Comparison of ENCODE assay signal across 25 cellular contexts in the genomic region with DNA sequence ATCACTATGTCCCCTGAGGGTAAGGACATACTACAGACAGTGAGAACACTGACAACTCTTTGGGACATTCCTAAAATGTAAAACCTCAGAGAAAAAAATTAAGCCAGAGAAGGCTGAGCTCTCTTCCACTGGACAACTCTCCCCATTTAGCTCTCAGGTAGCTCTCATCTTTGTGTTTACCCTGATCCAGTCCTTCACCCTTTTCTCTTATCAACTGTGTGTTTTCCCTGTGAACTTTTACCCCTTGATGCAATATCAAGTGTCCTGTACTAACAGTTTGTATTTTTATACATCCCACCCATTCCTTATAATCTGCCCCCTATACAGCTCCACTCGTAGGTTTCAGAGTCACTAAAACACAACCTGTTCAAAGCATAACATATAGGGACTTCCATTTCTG.
DNase-seq lines count a peak whose midpoint lies in the region; ATAC-seq, FAIRE-seq and TF ChIP-seq lines count a peak whose summit lies in the region.
"Had no signal": no experiment of that assay in that cellular context is flagged by ENCODE, and none has a peak within 500 bp of the region (broad histone marks: within the 10 kb centered on the region; RNA-seq: fewer than 3 reads in every experiment).

No MANE protein-coding gene starts in this region.

- no peaks in the 10 kb centered on the region for H3K9me3 ChIP-seq in K562 (replicated peaks; ENCODE audit: control insufficient read depth, insufficient read depth, low read depth, low read length)
- H3K9me3 ChIP-seq in HepG2 (ENCODE audit: low read length), result no peaks in the 10 kb centered on the region
- no peaks in the 10 kb centered on the region for H3K9me3 ChIP-seq in right lobe of liver
- H3K9me3 ChIP-seq: A549 had no signal

- no peaks in the 10 kb centered on the region for H3K9me1 ChIP-seq in K562 (ENCODE audit: control insufficient read depth, insufficient read depth, low read length)

- TF ChIP-seq RAD21 in K562 (CRISPR knock-in tag; conservative IDR thresholded peaks at IDR 0.05 in 1 of 2, IDR thresholded peaks at IDR 0.05 in 1 of 2) (no peak), HepG2 (CRISPR knock-in tag; IDR thresholded peaks at IDR 0.05) (no peak)

- TF ChIP-seq EP300 in K562 (IDR thresholded peaks at IDR 0.05; ENCODE audit: low read length) (no peak), HepG2 (IDR thresholded peaks at IDR 0.05; ENCODE audit: low read depth in 2 of 2, low read length in 2 of 2) (no peak), HepG2 (CRISPR knock-in tag; IDR thresholded peaks at IDR 0.05; ENCODE audit: borderline replicate concordance) (no peak)

- TF ChIP-seq CTCF in K562 (IDR thresholded peaks at IDR 0.05 in 2 of 3, conservative IDR thresholded peaks at IDR 0.05 in 1 of 3; ENCODE audit: insufficient read depth in 2 of 3, low read depth in 1 of 3, low read length in 3 of 3) (no peak), HepG2 (CRISPR knock-in tag; IDR thresholded peaks at IDR 0.05) (no peak), right lobe of liver (IDR thresholded peaks at IDR 0.05) (no peak)

- FAIRE-seq in K562 (lab: Jason Lieb, UNC), result no peak
- no peak for FAIRE-seq in HepG2 (lab: Jason Lieb, UNC)
- FAIRE-seq: A549, GM12878, GM12892, GM18507 had no signal

- DNase-seq in K562 (ENCODE audit: extremely low read depth in 1 of 4, low spot score in 3 of 4), result no peak
- DNase-seq in left colon, result no peak
- DNase-seq in HepG2 (ENCODE audit: low spot score), result peak; percentile 11
- DNase-seq in right lobe of liver, result no peak
- no peak for DNase-seq in NCI-H187 treated with DMSO at 0.1 percent for 48 hours (lab: John Stamatoyannopoulos, UW)
- DNase-seq: AML-193; CD4-positive, alpha-beta memory T cell; CD4-positive, CD25-positive, alpha-beta regulatory T cell; CD8-positive, alpha-beta memory T cell; COR-L47; DMS 273 treated with DMSO at 0.1 percent for 48 hours; DMS153; DMS79; DND-41; EL; GDM1 had no signal

- H3K4me1 ChIP-seq in K562 (replicated peaks in 1 of 2; ENCODE audit: control insufficient read depth in 2 of 2, insufficient read depth in 2 of 2, low read length in 2 of 2) (no peaks in the 10 kb centered on the region; a peak in 1 of 5 replicates), HepG2 (ENCODE audit: insufficient read depth, low read length) (peaks cover 13% of the 10 kb centered on the region), right lobe of liver (peaks cover 0 to 35% (median 2%) of the 10 kb centered on the region in 4 donors)
- H3K4me1 ChIP-seq: A549 had no signal

- no peak for ATAC-seq in K562
- ATAC-seq in left colon, result peak; percentile 34
- peak; percentile 84 for ATAC-seq in HepG2
- peak; percentile 86 to 92 (median 87) for ATAC-seq in right lobe of liver
- ATAC-seq in HG03457 (IDR thresholded peaks at IDR 0.05; ENCODE audit: unreplicated experiment), result no peak
- ATAC-seq in HG03378 (IDR thresholded peaks at IDR 0.05; ENCODE audit: unreplicated experiment), result no peak
- ATAC-seq: A549, GM12878 had no signal

- POLR2A ChIA-PET in K562 (lab: Yijun Ruan, JAX) (no interaction called here), HepG2 (lab: Yijun Ruan, JAX) (no interaction called here)

- no peak overlapping the region for H3K9ac ChIP-seq in K562 (ENCODE audit: insufficient read depth in 1 of 2, low read depth in 2 of 2, low read length in 2 of 2)
- no peak overlapping the region for H3K9ac ChIP-seq in HepG2 (ENCODE audit: insufficient read depth, low read depth, low read length)
- H3K9ac ChIP-seq: BLaER1 treated with 17β-estradiol and CSF1 and Interleukin-3, amounts not matched to agents 10 nM and 100 nM had no signal

- H4K20me1 ChIP-seq in K562 (replicated peaks; ENCODE audit: control insufficient read depth, insufficient read depth, low read length), result no peaks in the 10 kb centered on the region; the same call in 1 of the 2 replicates
- H4K20me1 ChIP-seq in HepG2 (ENCODE audit: insufficient read depth, low read length), result no peaks in the 10 kb centered on the region
- H4K20me1 ChIP-seq: BLaER1 treated with 17β-estradiol and CSF1 and Interleukin-3, amounts not matched to agents 10 nM and 100 nM had no signal

- no peaks in the 10 kb centered on the region for H3K27me3 ChIP-seq in K562 (ENCODE audit: control insufficient read depth in 2 of 2, insufficient read depth in 2 of 2, low read length in 2 of 2)
- 0 out of 5 replicates have a peak, but pooled peaks cover 0 to 4% of the 10 kb centered on the region in 2 experiments for H3K27me3 ChIP-seq in HepG2 (ENCODE audit: control insufficient read depth in 1 of 2, insufficient read depth in 2 of 2, low read length in 2 of 2)
- no peaks in the 10 kb centered on the region for H3K27me3 ChIP-seq in right lobe of liver
- H3K27me3 ChIP-seq: BLaER1 treated with 17β-estradiol and CSF1 and Interleukin-3, amounts not matched to agents 10 nM and 100 nM had no signal

- CTCF ChIA-PET in K562 (lab: Yijun Ruan, JAX; ENCODE audit: low intra/inter-chr PET ratio) (no interaction called here), HepG2 (lab: Yijun Ruan, JAX; ENCODE audit: low intra/inter-chr PET ratio, low total read pairs) (no interaction called here)

- no peaks in the 10 kb centered on the region for H3K36me3 ChIP-seq in K562 (ENCODE audit: control insufficient read depth, insufficient read depth, low read length)
- H3K36me3 ChIP-seq in HepG2 (replicated peaks in 1 of 2; ENCODE audit: control insufficient read depth in 1 of 2, insufficient read depth in 2 of 2, low read length in 2 of 2), result no peaks in the 10 kb centered on the region
- no peaks in the 10 kb centered on the region for H3K36me3 ChIP-seq in right lobe of liver
- H3K36me3 ChIP-seq: BLaER1 treated with 17β-estradiol and CSF1 and Interleukin-3, amounts not matched to agents 10 nM and 100 nM had no signal

- TF ChIP-seq POLR2A in K562 (conservative IDR thresholded peaks at IDR 0.05), result no peak
- TF ChIP-seq POLR2A in HepG2 (IDR thresholded peaks at IDR 0.05; ENCODE audit: insufficient read depth in 1 of 2, low read depth in 2 of 2, low read length in 2 of 2), result no peak
- no peak for TF ChIP-seq POLR2A in right lobe of liver (IDR thresholded peaks at IDR 0.05)

- H3K79me2 ChIP-seq in K562 (ENCODE audit: control insufficient read depth, insufficient read depth, low read length), result no peaks in the 10 kb centered on the region
- H3K79me2 ChIP-seq in HepG2 (ENCODE audit: insufficient read depth, low read length), result no peaks in the 10 kb centered on the region

- in situ Hi-C loops in K562 (cut with MboI) (no loop called here), HepG2 (cut with HindIII; ENCODE audit: extremely low pct_ligation_motif_present, low pct_unique_long_range_greater_than_20kb) (no loop called here)

- BruUV-seq in K562 (replicated peaks; lab: Mats Ljungman, UMichigan) (no TSS peak), HepG2 (replicated peaks; lab: Mats Ljungman, UMichigan) (no TSS peak)

- H3K4me2 ChIP-seq in K562 (ENCODE audit: insufficient read depth, low read length) (no peak overlapping the region), HepG2 (ENCODE audit: low read depth, low read length) (0 out of 2 replicates have a peak overlapping the region, but pooled peaks have one; percentile 42)
- H3K4me2 ChIP-seq: A549; BLaER1 treated with 17β-estradiol and CSF1 and Interleukin-3, amounts not matched to agents 10 nM and 100 nM had no signal

- WGBS in K562 (ENCODE audit: insufficient coverage, low coverage, missing lambda C conversion rate), result 0% methylated on average over 1 of the region's 1 CpG
- WGBS in HepG2 (ENCODE audit: low lambda C conversion rate), result 0% methylated on average over 1 of the region's 1 CpG
- whole genome bisulfite sequencing in right lobe of liver (ENCODE audit: insufficient coverage, low coverage, low lambda C conversion rate, missing lambda C conversion rate), result 31% methylated on average over 1 of the region's 1 CpG

- no peak overlapping the region for H3K27ac ChIP-seq in K562 (ENCODE audit: extremely low read depth, low read depth, low read length)
- no peak overlapping the region for H3K27ac ChIP-seq in HepG2 (ENCODE audit: extremely low read length, insufficient read depth, low read length)
- H3K27ac ChIP-seq in right lobe of liver, result no peak overlapping the region
- H3K27ac ChIP-seq: 22Rv1; A549; BLaER1 treated with 17β-estradiol and CSF1 and Interleukin-3, amounts not matched to agents 10 nM and 100 nM; C4-2B had no signal

- no peak overlapping the region for H3K4me3 ChIP-seq in K562
- H3K4me3 ChIP-seq in HepG2 (replicated peaks in 1 of 3; ENCODE audit: insufficient read depth in 1 of 3, low read depth in 2 of 3, low read length in 3 of 3), result no peak overlapping the region
- H3K4me3 ChIP-seq in right lobe of liver, result no peak overlapping the region
- H3K4me3 ChIP-seq: A549; BLaER1 treated with 17β-estradiol and CSF1 and Interleukin-3, amounts not matched to agents 10 nM and 100 nM; GM12878 had no signal

- H2AFZ ChIP-seq in K562 (ENCODE audit: low read depth, low read length) (peak overlapping the region; percentile 25; the same call in 1 of the 2 replicates), HepG2 (ENCODE audit: low read length) (no peak overlapping the region)

- intact Hi-C loops in K562 (cut with micrococcal nuclease), result no loop called here
- intact Hi-C loops in left colon (cut with DNase I, micrococcal nuclease), result no loop called here
- intact Hi-C loops in HepG2 (cut with micrococcal nuclease; ENCODE audit: unreplicated experiment), result no loop called here
- intact Hi-C loops in right lobe of liver (cut with DNase I), result no loop called here

TF ChIP-seq in K562, 482 proteins besides CTCF, POLR2A, EP300 and RAD21 (continues in another document):
- TF ChIP-seq ZNF431 (CRISPR knock-in tag; IDR thresholded peaks at IDR 0.05) (no peak), DACH1 (IDR thresholded peaks at IDR 0.05; ENCODE audit: partially characterized antibody) (no peak), MAFF (IDR thresholded peaks at IDR 0.05; ENCODE audit: low read length) (no peak), TCF3 (CRISPR knock-in tag; IDR thresholded peaks at IDR 0.05) (no peak), NCOA2 (IDR thresholded peaks at IDR 0.05; ENCODE audit: partially characterized antibody in 2 of 2) (no peak)

TF ChIP-seq in HepG2, 621 proteins besides CTCF, POLR2A, EP300 and RAD21:
- TF ChIP-seq ARNTL (CRISPR knock-in tag; IDR thresholded peaks at IDR 0.05), result no peak
- peak; percentile 44 for TF ChIP-seq HNF4A (CRISPR knock-in tag; IDR thresholded peaks at IDR 0.05)

Comparison
In these comparisons a context has a peak if more than half of its experiments do, and no peak if none do; other contexts are left out.
1. ATAC-seq: peak in left colon (single experiment), HepG2 (single experiment) and right lobe of liver (4 of 4); none in K562 (single experiment), HG03457 (single experiment) and HG03378 (single experiment).